ENCODE assay signal across 10 cellular contexts in the genomic region with DNA sequence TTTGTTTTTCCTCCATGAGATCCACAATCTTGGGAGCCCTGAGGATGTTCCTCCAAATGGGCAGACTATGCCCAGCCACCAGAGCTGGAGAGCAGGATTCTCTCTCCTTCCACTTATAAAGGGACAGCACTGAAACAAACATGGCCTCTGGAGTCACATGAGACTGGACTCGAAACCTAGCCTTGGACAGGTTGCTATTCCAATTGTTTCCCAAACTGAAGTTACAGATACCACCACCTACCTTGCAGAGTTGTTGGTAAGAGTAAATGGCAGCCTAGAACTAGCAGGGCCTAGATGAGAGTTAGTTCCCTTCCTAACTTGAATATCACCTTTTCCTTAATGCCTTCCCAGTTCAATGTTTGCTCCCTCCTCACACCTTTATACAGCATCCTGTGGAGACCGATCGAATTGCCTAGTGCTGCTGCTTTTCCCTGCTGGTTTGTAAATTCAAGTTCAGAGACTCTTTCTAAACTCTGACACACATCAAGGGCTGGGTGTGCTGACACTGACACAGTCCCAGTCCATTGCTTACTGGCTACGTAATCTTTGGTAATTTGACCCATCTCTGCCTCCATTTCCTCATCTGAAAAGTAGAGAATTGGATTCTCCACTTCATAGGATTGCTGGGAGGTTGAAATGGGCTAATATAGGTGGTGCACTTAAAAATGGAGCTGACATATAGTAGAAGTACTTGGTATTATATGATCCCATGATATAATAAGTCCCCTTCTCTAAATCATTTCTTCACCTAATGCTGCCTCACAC. TPM values are rescaled to one million over a fixed set of nuclear protein-coding genes. Genes with fewer than 3 reads are reported as not detected.
A peak's percentile ranks its signal among the peaks of the same experiment; 100 is the strongest.
DNase-seq lines count a peak whose midpoint lies in the region; ATAC-seq, FAIRE-seq and TF ChIP-seq lines count a peak whose summit lies in the region.
"Had no signal": no experiment of that assay in that cellular context is flagged by ENCODE, and none has a peak within 500 bp of the region (broad histone marks: within the 10 kb centered on the region; RNA-seq: fewer than 3 reads in every experiment).

No MANE protein-coding gene starts in this region.

- H2BK15ac ChIP-seq in mesenchymal stem cell (ENCODE audit: low read depth, poor library complexity, severe bottlenecking) = no peak overlapping the region

- H3K23ac ChIP-seq in mesenchymal stem cell (ENCODE audit: low read length in 2 of 2) = no peak overlapping the region

- H3K36me3 Mint-ChIP-seq in activated T-helper 2 cell treated with anti-CD3 and anti-CD28 coated beads, Interferon-gamma antibody, Interleukin-2, Interleukin-4, amounts not matched to agents 10 μg/mL and 5 μg/mL and 100 μg/mL, durations not matched to agents 14 hours and 24 hours and 36 hours (ENCODE audit: low read depth) = peaks cover 28% of the 10 kb centered on the region

- H3K18ac ChIP-seq in mesenchymal stem cell (ENCODE audit: low read depth in 1 of 2, low read length in 2 of 2) = no peak overlapping the region

- H3K36me3 ChIP-seq in heart right ventricle (peaks cover 0 to 13% (median 0%) of the 10 kb centered on the region in 9 donors), mesenchymal stem cell (ENCODE audit: control insufficient read depth in 1 of 2, insufficient read depth in 2 of 2, low read depth in 1 of 2, low read length in 2 of 2) (peaks cover 8% of the 10 kb centered on the region in 2 experiments), urinary bladder (ENCODE audit: insufficient read depth) (no peaks in the 10 kb centered on the region), small intestine (ENCODE audit: control insufficient read depth in 2 of 2, insufficient read depth in 2 of 2, low read length in 2 of 2) (no peaks in the 10 kb centered on the region)

- H3K79me1 ChIP-seq in mesenchymal stem cell (replicated peaks; ENCODE audit: low read length, poor library complexity, severe bottlenecking) = peaks cover 12% of the 10 kb centered on the region

- peaks cover 15 to 42% (median 37%) of the 10 kb centered on the region in 9 donors for H3K4me1 ChIP-seq in heart right ventricle
- peaks cover 21% of the 10 kb centered on the region for H3K4me1 ChIP-seq in mesenchymal stem cell (ENCODE audit: control insufficient read depth, insufficient read depth, low read depth, low read length)
- H3K4me1 ChIP-seq in urinary bladder (ENCODE audit: insufficient read depth) = no peaks in the 10 kb centered on the region
- H3K4me1 ChIP-seq in small intestine (ENCODE audit: control insufficient read depth in 2 of 2, insufficient read depth in 1 of 2, low read depth in 1 of 2, low read length in 1 of 2) = peaks cover 4 to 6% of the 10 kb centered on the region in 2 donors

- no peak overlapping the region for H2AK5ac ChIP-seq in mesenchymal stem cell (ENCODE audit: low read length, severe bottlenecking)

- H2BK120ac ChIP-seq in mesenchymal stem cell (ENCODE audit: low read depth, low read length) = no peak overlapping the region

- H3K9me3 ChIP-seq in heart right ventricle = no peaks in the 10 kb centered on the region
- H3K9me3 ChIP-seq in mesenchymal stem cell (ENCODE audit: control insufficient read depth, low read length) = no peaks in the 10 kb centered on the region
- H3K9me3 ChIP-seq in small intestine (ENCODE audit: control insufficient read depth, low read depth) = no peaks in the 10 kb centered on the region

- FAIRE-seq in small intestine (lab: Jason Lieb, UNC) = no peak

- H3K27me3 ChIP-seq in heart right ventricle (no peaks in the 10 kb centered on the region), mesenchymal stem cell (ENCODE audit: control insufficient read depth in 1 of 2, insufficient read depth in 1 of 2, low read length in 2 of 2) (no peaks in the 10 kb centered on the region), small intestine (ENCODE audit: control insufficient read depth in 2 of 2, insufficient read depth in 2 of 2, low read length in 2 of 2) (no peaks in the 10 kb centered on the region)

- no peak overlapping the region for H2AFZ ChIP-seq in mesenchymal stem cell (ENCODE audit: low read depth, low read length)

- DNase-seq in heart right ventricle = no peak
- DNase-seq in left cardiac atrium = no peak
- DNase-seq in activated T-helper 2 cell treated with anti-CD3 and anti-CD28 coated beads, Interferon-gamma antibody, Interleukin-2, Interleukin-4, amounts not matched to agents 10 μg/mL and 5 μg/mL and 100 μg/mL, durations not matched to agents 14 hours and 24 hours and 36 hours (ENCODE audit: low spot score) = no peak
- DNase-seq in mesenchymal stem cell = peak; percentile 11
- DNase-seq in small intestine = no peak
- no peak for DNase-seq in amygdala (lab: John Stamatoyannopoulos, UW)
- DNase-seq: activated CD8-positive, alpha-beta memory T cell treated with anti-CD3 and anti-CD28 coated beads, Interleukin-2, amount 50 U/mL, for 48 hours; stimulated activated naive CD4-positive, alpha-beta T cell treated with Interleukin-2 at 50 U/mL for 16 hours had no signal

- no peak overlapping the region for H2BK12ac ChIP-seq in mesenchymal stem cell (ENCODE audit: low read length in 2 of 2)

- WGBS in heart right ventricle, 2 donors = 61 to 63% methylated on average over 4 of the region's 4 CpGs
- 89% methylated on average over 2 of the region's 4 CpGs for WGBS in mesenchymal stem cell
- WGBS in urinary bladder = 61% methylated on average over 4 of the region's 4 CpGs
- WGBS in small intestine, 3 donors = 54 to 66% (median 65%) methylated on average over 4 of the region's 4 CpGs

- H2BK5ac ChIP-seq in mesenchymal stem cell (ENCODE audit: low read depth, low read length, poor library complexity, severe bottlenecking) = no peak overlapping the region

- no peaks in the 10 kb centered on the region for H3K9me3 Mint-ChIP-seq in activated T-helper 2 cell treated with anti-CD3 and anti-CD28 coated beads, Interferon-gamma antibody, Interleukin-2, Interleukin-4, amounts not matched to agents 10 μg/mL and 5 μg/mL and 100 μg/mL, durations not matched to agents 14 hours and 24 hours and 36 hours

- peaks cover 2% of the 10 kb centered on the region for H3K27me3 Mint-ChIP-seq in activated T-helper 2 cell treated with anti-CD3 and anti-CD28 coated beads, Interferon-gamma antibody, Interleukin-2, Interleukin-4, amounts not matched to agents 10 μg/mL and 5 μg/mL and 100 μg/mL, durations not matched to agents 14 hours and 24 hours and 36 hours (ENCODE audit: low read depth)

- no peak for TF ChIP-seq CTCF in heart right ventricle (IDR thresholded peaks at IDR 0.05)

- intact Hi-C loops in heart right ventricle (cut with DNase I) (loop anchor here in 8 of 10 donors (2.0 to 10.0 kb wide), 4 partner anchors 13 to 47 kb away; a partner anchor contains a TSS), left cardiac atrium (cut with DNase I) (loop anchor here in 1 of 2 donors (5.0 kb wide), 1 partner anchor 45 kb away; no protein-coding TSS in a partner anchor)
- intact Hi-C loops in activated T-helper 2 cell treated with anti-CD3 and anti-CD28 coated beads, Interferon-gamma antibody, Interleukin-2, Interleukin-4, amounts not matched to agents 10 μg/mL and 5 μg/mL and 100 μg/mL, durations not matched to agents 14 hours and 24 hours and 36 hours (cut with micrococcal nuclease) = no loop called here

- ATAC-seq in heart right ventricle (no peak), left cardiac atrium (no peak), HG03520 (IDR thresholded peaks at IDR 0.05; ENCODE audit: unreplicated experiment) (no peak)

- H3K27ac ChIP-seq in heart right ventricle (peak overlapping the region in 9 of 10 donors; percentile 12 to 100 (median 92)), mesenchymal stem cell (ENCODE audit: low read length, poor library complexity, severe bottlenecking) (no peak overlapping the region), urinary bladder (ENCODE audit: low read depth) (peak overlapping the region; percentile 63), small intestine (ENCODE audit: low read depth in 1 of 2, low read length in 1 of 2) (peak overlapping the region in 1 of 2 donors; percentile 68)

- no peak overlapping the region for H4K8ac ChIP-seq in mesenchymal stem cell (ENCODE audit: low read length)

- no peak overlapping the region for H3K27ac Mint-ChIP-seq in activated T-helper 2 cell treated with anti-CD3 and anti-CD28 coated beads, Interferon-gamma antibody, Interleukin-2, Interleukin-4, amounts not matched to agents 10 μg/mL and 5 μg/mL and 100 μg/mL, durations not matched to agents 14 hours and 24 hours and 36 hours

- peak overlapping the region; percentile 92 for H3K4me3 Mint-ChIP-seq in activated T-helper 2 cell treated with anti-CD3 and anti-CD28 coated beads, Interferon-gamma antibody, Interleukin-2, Interleukin-4, amounts not matched to agents 10 μg/mL and 5 μg/mL and 100 μg/mL, durations not matched to agents 14 hours and 24 hours and 36 hours (ENCODE audit: low read depth)

- peak overlapping the region in 4 of 10 donors; percentile 70 to 89 (median 88) for H3K4me3 ChIP-seq in heart right ventricle
- peak overlapping the region in 1 of 2 experiments; percentile 100 for H3K4me3 ChIP-seq in mesenchymal stem cell (ENCODE audit: insufficient read depth in 1 of 2, low read depth in 1 of 2, low read length in 2 of 2)
- no peak overlapping the region for H3K4me3 ChIP-seq in urinary bladder (ENCODE audit: low read depth, low read length)
- H3K4me3 ChIP-seq in small intestine (ENCODE audit: low read depth in 1 of 2, low read length in 2 of 2) = no peak overlapping the region

- no peak overlapping the region for H3K4me2 ChIP-seq in mesenchymal stem cell (ENCODE audit: low read length, poor library complexity, severe bottlenecking)

- H4K91ac ChIP-seq in mesenchymal stem cell (ENCODE audit: low read length) = no peak overlapping the region

- H3K4ac ChIP-seq in mesenchymal stem cell (ENCODE audit: low read depth in 1 of 2, low read length in 2 of 2) = no peak overlapping the region

- H3K14ac ChIP-seq in mesenchymal stem cell (ENCODE audit: low read length in 2 of 2) = no peak overlapping the region

- H3K4me1 Mint-ChIP-seq in activated T-helper 2 cell treated with anti-CD3 and anti-CD28 coated beads, Interferon-gamma antibody, Interleukin-2, Interleukin-4, amounts not matched to agents 10 μg/mL and 5 μg/mL and 100 μg/mL, durations not matched to agents 14 hours and 24 hours and 36 hours (ENCODE audit: low read depth) = peaks cover 29% of the 10 kb centered on the region

- H3K9ac ChIP-seq in mesenchymal stem cell (ENCODE audit: low read length) = peak overlapping the region; percentile 99

RNA-seq across cellular contexts. Expression of a gene that starts 2.6 kb away (rescaled TPM):
- 10 to 100 TPM; 33.8 to 57.6 (median 40.2) TPM for total RNA-seq in heart right ventricle
- polyA plus RNA-seq in heart right ventricle = 10 to 100 TPM; 33.7 to 77.2 TPM
- total RNA-seq in left cardiac atrium = 10 to 100 TPM; 44.1 to 49.9 TPM
- 103 and 106 TPM in 2 replicates for total RNA-seq in activated T-helper 2 cell treated with anti-CD3 and anti-CD28 coated beads, Interferon-gamma antibody, Interleukin-2, Interleukin-4, amounts not matched to agents 10 μg/mL and 5 μg/mL and 100 μg/mL, durations not matched to agents 14 hours and 24 hours and 36 hours
- polyA plus RNA-seq in mesenchymal stem cell (2013, experiment 1 of 2) = 49.0 TPM
- 48.8 TPM for polyA plus RNA-seq in mesenchymal stem cell (2013, experiment 2 of 2)
- total RNA-seq in urinary bladder = 30.1 TPM
- 62.5 TPM for polyA plus RNA-seq in urinary bladder
- 100 to 1,000 TPM in 1 of 3 donors, 10 to 100 TPM in 2; 93.2 to 139 (median 93.3) TPM for polyA plus RNA-seq in small intestine

RNA-seq across cellular contexts. Expression of a gene that starts 10.3 kb away (rescaled TPM):
- total RNA-seq in heart right ventricle (10 to 100 TPM in 4 of 10 donors, 1 to 10 TPM in 6; 7.6 to 14.8 (median 9.8) TPM), left cardiac atrium (10 to 100 TPM; 14.3 to 17.0 TPM), urinary bladder (11.1 TPM)
- polyA plus RNA-seq in heart right ventricle (1 to 10 TPM; 7.4 to 8.1 TPM), urinary bladder (25.8 TPM), small intestine (10 to 100 TPM; 11.0 to 18.0 (median 12.4) TPM)
- 6.8 and 7.4 TPM in 2 replicates for total RNA-seq in activated T-helper 2 cell treated with anti-CD3 and anti-CD28 coated beads, Interferon-gamma antibody, Interleukin-2, Interleukin-4, amounts not matched to agents 10 μg/mL and 5 μg/mL and 100 μg/mL, durations not matched to agents 14 hours and 24 hours and 36 hours
- 23.0 TPM for polyA plus RNA-seq in mesenchymal stem cell (2013, experiment 1 of 2)
- 22.6 TPM for polyA plus RNA-seq in mesenchymal stem cell (2013, experiment 2 of 2)

RNA-seq across cellular contexts. Expression of a gene that starts 11.9 kb away (rescaled TPM):
- total RNA-seq in heart right ventricle = 10 to 100 TPM; 12.9 to 18.2 (median 16.1) TPM
- polyA plus RNA-seq in heart right ventricle = 10 to 100 TPM; 14.6 to 17.4 TPM
- 10 to 100 TPM; 15.6 to 21.4 TPM for total RNA-seq in left cardiac atrium
- total RNA-seq in activated T-helper 2 cell treated with anti-CD3 and anti-CD28 coated beads, Interferon-gamma antibody, Interleukin-2, Interleukin-4, amounts not matched to agents 10 μg/mL and 5 μg/mL and 100 μg/mL, durations not matched to agents 14 hours and 24 hours and 36 hours = 32.7 and 40.9 TPM in 2 replicates
- 21.7 TPM for polyA plus RNA-seq in mesenchymal stem cell (2013, experiment 1 of 2)
- 20.5 TPM for polyA plus RNA-seq in mesenchymal stem cell (2013, experiment 2 of 2)
- total RNA-seq in urinary bladder = 25.1 TPM
- polyA plus RNA-seq in urinary bladder = 23.6 TPM
- 10 to 100 TPM; 19.5 to 24.6 (median 22.1) TPM for polyA plus RNA-seq in small intestine

RNA-seq across cellular contexts. Expression of a gene that starts 58.3 kb away (rescaled TPM):
- total RNA-seq in heart right ventricle (10 to 100 TPM in 1 of 10 donors, 1 to 10 TPM in 9; 5.8 to 11.0 (median 8.4) TPM), left cardiac atrium (10 to 100 TPM; 12.5 to 13.4 TPM), urinary bladder (26.6 TPM)
- polyA plus RNA-seq in heart right ventricle (1 to 10 TPM; 2.0 to 6.7 TPM), urinary bladder (22.6 TPM), small intestine (10 to 100 TPM; 19.7 to 21.0 (median 20.3) TPM)
- total RNA-seq in activated T-helper 2 cell treated with anti-CD3 and anti-CD28 coated beads, Interferon-gamma antibody, Interleukin-2, Interleukin-4, amounts not matched to agents 10 μg/mL and 5 μg/mL and 100 μg/mL, durations not matched to agents 14 hours and 24 hours and 36 hours = 30.4 and 32.3 TPM in 2 replicates
- 37.9 TPM for polyA plus RNA-seq in mesenchymal stem cell (2013, experiment 1 of 2)
- 37.5 TPM for polyA plus RNA-seq in mesenchymal stem cell (2013, experiment 2 of 2)
